In genomic region chr15:75200391-75200764, GRCh38 we compare ENCODE assay signal across 12 cellular contexts. TPM values are rescaled to one million over a fixed set of nuclear protein-coding genes. Genes with fewer than 3 reads are reported as not detected.
DNase-seq lines count a peak whose midpoint lies in the region; ATAC-seq, FAIRE-seq and TF ChIP-seq lines count a peak whose summit lies in the region.
"Had no signal": no experiment of that assay in that cellular context is flagged by ENCODE, and none has a peak within 500 bp of the region (broad histone marks: within the 10 kb centered on the region; RNA-seq: fewer than 3 reads in every experiment).

No MANE protein-coding gene starts in this region.

- no peak overlapping the region for H3K27ac Mint-ChIP-seq in stimulated activated naive CD8-positive, alpha-beta T cell treated with anti-CD3 and anti-CD28 coated beads, Interleukin-15, Interleukin-2, amounts not matched to agents 100 ng/mL and 50 ng/mL, for 24 hours
- peak overlapping the region; percentile 90 for H3K27ac Mint-ChIP-seq in activated T-helper 1 cell treated with anti-CD3 and anti-CD28 coated beads, Interleukin-12 subunit alpha, Interleukin-12 subunit beta, Interleukin-2, Interleukin-4 antibody, amounts not matched to agents 30 ng/mL and 10 ng/mL and 1 ng/mL, durations not matched to agents 14 hours and 24 hours and 36 hours

- peaks cover 52% of the 10 kb centered on the region for H3K4me1 Mint-ChIP-seq in stimulated activated naive CD8-positive, alpha-beta T cell treated with anti-CD3 and anti-CD28 coated beads, Interleukin-15, Interleukin-2, amounts not matched to agents 100 ng/mL and 50 ng/mL, for 24 hours (ENCODE audit: low read depth)
- H3K4me1 Mint-ChIP-seq in activated T-helper 1 cell treated with anti-CD3 and anti-CD28 coated beads, Interleukin-12 subunit alpha, Interleukin-12 subunit beta, Interleukin-2, Interleukin-4 antibody, amounts not matched to agents 30 ng/mL and 10 ng/mL and 1 ng/mL, durations not matched to agents 14 hours and 24 hours and 36 hours (ENCODE audit: low read depth): peaks cover 62% of the 10 kb centered on the region

- H3K4me1 ChIP-seq in psoas muscle: peaks cover 20% of the 10 kb centered on the region

- intact Hi-C loops in activated T-helper 1 cell treated with anti-CD3 and anti-CD28 coated beads, Interleukin-12 subunit alpha, Interleukin-12 subunit beta, Interleukin-2, Interleukin-4 antibody, amounts not matched to agents 30 ng/mL and 10 ng/mL and 1 ng/mL, durations not matched to agents 14 hours and 24 hours and 36 hours (cut with micrococcal nuclease): loop anchor here (2.0 to 5.0 kb wide), 4 partner anchors 22 to 437 kb away; partner anchors contain the start of gene SIN3A
- intact Hi-C loops in psoas muscle (cut with DNase I): no loop called here

- no peak for TF ChIP-seq CTCF in psoas muscle (IDR thresholded peaks at IDR 0.05)

- no peaks in the 10 kb centered on the region for H3K9me3 Mint-ChIP-seq in stimulated activated naive CD8-positive, alpha-beta T cell treated with anti-CD3 and anti-CD28 coated beads, Interleukin-15, Interleukin-2, amounts not matched to agents 100 ng/mL and 50 ng/mL, for 24 hours
- H3K9me3 Mint-ChIP-seq in activated T-helper 1 cell treated with anti-CD3 and anti-CD28 coated beads, Interleukin-12 subunit alpha, Interleukin-12 subunit beta, Interleukin-2, Interleukin-4 antibody, amounts not matched to agents 30 ng/mL and 10 ng/mL and 1 ng/mL, durations not matched to agents 14 hours and 24 hours and 36 hours: no peaks in the 10 kb centered on the region

- no peaks in the 10 kb centered on the region for H3K27me3 Mint-ChIP-seq in stimulated activated naive CD8-positive, alpha-beta T cell treated with anti-CD3 and anti-CD28 coated beads, Interleukin-15, Interleukin-2, amounts not matched to agents 100 ng/mL and 50 ng/mL, for 24 hours
- H3K27me3 Mint-ChIP-seq in activated T-helper 1 cell treated with anti-CD3 and anti-CD28 coated beads, Interleukin-12 subunit alpha, Interleukin-12 subunit beta, Interleukin-2, Interleukin-4 antibody, amounts not matched to agents 30 ng/mL and 10 ng/mL and 1 ng/mL, durations not matched to agents 14 hours and 24 hours and 36 hours (ENCODE audit: insufficient read depth): peaks cover 4% of the 10 kb centered on the region

- H3K4me3 Mint-ChIP-seq in stimulated activated naive CD8-positive, alpha-beta T cell treated with anti-CD3 and anti-CD28 coated beads, Interleukin-15, Interleukin-2, amounts not matched to agents 100 ng/mL and 50 ng/mL, for 24 hours: peak overlapping the region; percentile 87
- H3K4me3 Mint-ChIP-seq in activated T-helper 1 cell treated with anti-CD3 and anti-CD28 coated beads, Interleukin-12 subunit alpha, Interleukin-12 subunit beta, Interleukin-2, Interleukin-4 antibody, amounts not matched to agents 30 ng/mL and 10 ng/mL and 1 ng/mL, durations not matched to agents 14 hours and 24 hours and 36 hours: peak overlapping the region; percentile 91

- no peak overlapping the region for H3K4me3 ChIP-seq in psoas muscle

- 53 to 59% (median 58%) methylated on average over 11 of the region's 11 CpGs for WGBS in psoas muscle, 3 donors

- no peaks in the 10 kb centered on the region for H3K27me3 ChIP-seq in psoas muscle (ENCODE audit: insufficient read depth in 3 of 3, low read length in 2 of 3)
- H3K27me3 ChIP-seq: brain microvascular endothelial cell had no signal

- no peak for DNase-seq in stimulated activated naive CD8-positive, alpha-beta T cell treated with anti-CD3 and anti-CD28 coated beads, Interleukin-15, Interleukin-2, amounts not matched to agents 100 U/mL and 50 U/mL, for 24 hours
- DNase-seq in activated T-helper 1 cell treated with anti-CD3 and anti-CD28 coated beads, Interleukin-12 subunit alpha, Interleukin-12 subunit beta, Interleukin-2, Interleukin-4 antibody, amounts not matched to agents 30 ng/mL and 10 ng/mL and 1 ng/mL, durations not matched to agents 14 hours and 24 hours and 36 hours (ENCODE audit: low spot score): no peak
- peak; percentile 47 for DNase-seq in islet precursor cell
- DNase-seq in GM19239 (ENCODE audit: insufficient read length, low spot score): no peak
- DNase-seq in HuH-7.5 (ENCODE audit: low spot score): no peak
- no peak for DNase-seq in psoas muscle
- DNase-seq: NCI-H1417 treated with DMSO at 0.1 percent for 48 hours had no signal

- no peak for FAIRE-seq in GM19239 (lab: Jason Lieb, UNC)

- no peak for ATAC-seq in stimulated activated naive CD8-positive, alpha-beta T cell treated with anti-CD3 and anti-CD28 coated beads, Interleukin-15, Interleukin-2, amounts not matched to agents 100 U/mL and 50 U/mL, for 24 hours
- ATAC-seq in HG02973 (IDR thresholded peaks at IDR 0.05; ENCODE audit: unreplicated experiment) (no peak), psoas muscle (no peak)

- H3K27ac ChIP-seq in psoas muscle: no peak overlapping the region
- H3K27ac ChIP-seq: brain microvascular endothelial cell had no signal

- H3K36me3 ChIP-seq in psoas muscle (ENCODE audit: insufficient read depth in 1 of 2, low read depth in 1 of 2): no peaks in the 10 kb centered on the region
- H3K36me3 ChIP-seq: brain microvascular endothelial cell had no signal

- no peaks in the 10 kb centered on the region for H3K9me3 ChIP-seq in psoas muscle

- peaks cover 6% of the 10 kb centered on the region for H3K36me3 Mint-ChIP-seq in stimulated activated naive CD8-positive, alpha-beta T cell treated with anti-CD3 and anti-CD28 coated beads, Interleukin-15, Interleukin-2, amounts not matched to agents 100 ng/mL and 50 ng/mL, for 24 hours (ENCODE audit: low read depth)
- H3K36me3 Mint-ChIP-seq in activated T-helper 1 cell treated with anti-CD3 and anti-CD28 coated beads, Interleukin-12 subunit alpha, Interleukin-12 subunit beta, Interleukin-2, Interleukin-4 antibody, amounts not matched to agents 30 ng/mL and 10 ng/mL and 1 ng/mL, durations not matched to agents 14 hours and 24 hours and 36 hours (ENCODE audit: low read depth): peaks cover 6% of the 10 kb centered on the region

RNA-seq across cellular contexts. Expression of gene C15orf39, which starts 1.3 kb away (rescaled TPM):
- total RNA-seq in activated T-helper 1 cell treated with anti-CD3 and anti-CD28 coated beads, Interleukin-12 subunit alpha, Interleukin-12 subunit beta, Interleukin-2, Interleukin-4 antibody, amounts not matched to agents 30 ng/mL and 10 ng/mL and 1 ng/mL, durations not matched to agents 14 hours and 24 hours and 36 hours: 46.1 and 49.5 TPM in 2 replicates
- total RNA-seq in psoas muscle: 1 to 10 TPM; 4.0 to 4.6 (median 4.2) TPM
- 1 to 10 TPM; 2.5 to 3.4 (median 2.6) TPM for polyA plus RNA-seq in psoas muscle

RNA-seq across cellular contexts. Expression of gene GOLGA6C, which starts 57.8 kb away (rescaled TPM):
- total RNA-seq in activated T-helper 1 cell treated with anti-CD3 and anti-CD28 coated beads, Interleukin-12 subunit alpha, Interleukin-12 subunit beta, Interleukin-2, Interleukin-4 antibody, amounts not matched to agents 30 ng/mL and 10 ng/mL and 1 ng/mL, durations not matched to agents 14 hours and 24 hours and 36 hours: not detected in 2 replicates
- total RNA-seq in psoas muscle: not detected
- under 1 TPM in 1 of 3 donors, not detected in 2; 0.05 TPM for polyA plus RNA-seq in psoas muscle
- total RNA-seq: glomerular endothelial cell, myocyte had no signal
